Comparison of ENCODE assay signal across 19 cellular contexts in the genomic region with DNA sequence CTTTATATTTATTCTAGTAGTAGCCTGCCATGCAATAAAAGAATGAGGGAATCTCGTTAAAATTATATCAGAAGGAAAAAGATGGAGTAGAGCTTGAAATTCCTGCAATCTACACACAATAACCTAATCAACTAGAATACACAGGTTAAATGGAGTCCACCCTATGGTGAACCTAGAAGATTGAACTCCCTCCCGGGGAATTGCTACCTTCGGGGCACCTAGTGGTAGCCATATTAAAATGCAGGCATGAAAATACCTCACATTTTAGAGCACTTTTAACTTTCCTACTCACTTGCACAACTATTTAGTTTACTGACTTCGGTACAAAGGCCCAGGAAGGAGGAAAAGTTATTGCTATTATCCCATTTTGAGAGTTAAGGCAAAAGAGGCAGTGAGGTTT.
A peak's percentile ranks its signal among the peaks of the same experiment; 100 is the strongest.
DNase-seq lines count a peak whose midpoint lies in the region; ATAC-seq, FAIRE-seq and TF ChIP-seq lines count a peak whose summit lies in the region.
"Had no signal": no experiment of that assay in that cellular context is flagged by ENCODE, and none has a peak within 500 bp of the region (broad histone marks: within the 10 kb centered on the region; RNA-seq: fewer than 3 reads in every experiment).

No MANE protein-coding gene starts in this region.

- intact Hi-C loops in IMR-90 (cut with micrococcal nuclease), result no loop called here
- intact Hi-C loops in K562 (cut with micrococcal nuclease), result no loop called here

- H3K36me3 Mint-ChIP-seq in neural crest cell (ENCODE audit: low read depth), result no peaks in the 10 kb centered on the region
- H3K36me3 Mint-ChIP-seq: IgD-negative memory B cell had no signal

- no peaks in the 10 kb centered on the region for H3K9me3 ChIP-seq in IMR-90 (ENCODE audit: control insufficient read depth, insufficient read depth, low read length)
- H3K9me3 ChIP-seq in K562 (replicated peaks; ENCODE audit: control insufficient read depth, insufficient read depth, low read depth, low read length), result no peaks in the 10 kb centered on the region
- H3K9me3 ChIP-seq: ascending aorta, esophagus squamous epithelium, heart right ventricle, thyroid gland had no signal

- H3K9ac ChIP-seq in IMR-90 (ENCODE audit: low read depth, low read length), result no peak overlapping the region
- H3K9ac ChIP-seq in K562 (ENCODE audit: insufficient read depth in 1 of 2, low read depth in 2 of 2, low read length in 2 of 2), result no peak overlapping the region

- H3K36me3 ChIP-seq in IMR-90 (ENCODE audit: control insufficient read depth, insufficient read depth, low read length), result no peaks in the 10 kb centered on the region
- H3K36me3 ChIP-seq in K562 (ENCODE audit: control insufficient read depth, insufficient read depth, low read length), result no peaks in the 10 kb centered on the region
- H3K36me3 ChIP-seq: ascending aorta, esophagus squamous epithelium, heart right ventricle, thyroid gland had no signal

- H2BK20ac ChIP-seq in IMR-90 (ENCODE audit: low read depth, low read length), result no peak overlapping the region

- in situ Hi-C loops in IMR-90 (cut with MboI; ENCODE audit: low sequenced_read_pairs), result no loop called here
- in situ Hi-C loops in K562 (cut with MboI), result no loop called here

- no peak overlapping the region for H2AK5ac ChIP-seq in IMR-90 (ENCODE audit: low read depth, low read length)

- H4K5ac ChIP-seq in IMR-90 (ENCODE audit: low read depth, low read length), result no peak overlapping the region

- no peak overlapping the region for H4K91ac ChIP-seq in IMR-90 (ENCODE audit: insufficient read depth, low read depth, low read length)

- H3K18ac ChIP-seq in IMR-90 (ENCODE audit: low read depth, low read length), result no peak overlapping the region

- no peak overlapping the region for H3K14ac ChIP-seq in IMR-90 (replicated peaks; ENCODE audit: low read depth, low read length)

- H4K20me1 ChIP-seq in IMR-90 (ENCODE audit: insufficient read depth, low read length), result no peaks in the 10 kb centered on the region
- H4K20me1 ChIP-seq in K562 (replicated peaks; ENCODE audit: control insufficient read depth, insufficient read depth, low read length), result no peaks in the 10 kb centered on the region

- no TSS peak for BruUV-seq in IMR-90 (replicated peaks; lab: Mats Ljungman, UMichigan)
- no TSS peak for BruUV-seq in K562 (replicated peaks; lab: Mats Ljungman, UMichigan)

- no peak overlapping the region for H2BK120ac ChIP-seq in IMR-90 (ENCODE audit: low read depth, low read length)

- H3K27me3 Mint-ChIP-seq in neural crest cell (ENCODE audit: low read depth), result no peaks in the 10 kb centered on the region
- H3K27me3 Mint-ChIP-seq: dendritic cell treated with granulocyte-macrophage colony-stimulating factor and Interleukin-4, amounts not matched to agents 40 ng/mL and 50 ng/mL, for 4 days had no signal

- H3K4me2 ChIP-seq in IMR-90 (ENCODE audit: low read depth, low read length), result no peak overlapping the region
- H3K4me2 ChIP-seq in K562 (ENCODE audit: insufficient read depth, low read length), result no peak overlapping the region

- no peak for TF ChIP-seq EP300 in K562 (IDR thresholded peaks at IDR 0.05; ENCODE audit: low read length)

- H2AFZ ChIP-seq in IMR-90 (replicated peaks; ENCODE audit: low read length, poor library complexity) (no peak overlapping the region), K562 (ENCODE audit: low read depth, low read length) (no peak overlapping the region)

- POLR2A ChIA-PET in IMR-90 (lab: Charles Lee; ENCODE audit: unreplicated experiment) (no interaction called here), K562 (lab: Yijun Ruan, JAX) (interaction anchor here (0.6 kb wide), 1 partner anchor 293 kb away, joined by 3 read pairs; no protein-coding TSS in a partner anchor)

- H3K27ac ChIP-seq in IMR-90 (ENCODE audit: insufficient read depth, low read length) (no peak overlapping the region), K562 (ENCODE audit: extremely low read depth, low read depth, low read length) (no peak overlapping the region)
- H3K27ac ChIP-seq: ascending aorta, esophagus squamous epithelium, heart right ventricle, thyroid gland had no signal

- no peak overlapping the region for H2BK5ac ChIP-seq in IMR-90 (ENCODE audit: low read depth, low read length, poor library complexity, severe bottlenecking)

- H2AK9ac ChIP-seq in IMR-90 (replicated peaks; ENCODE audit: low read depth, low read length, poor library complexity), result no peak overlapping the region

- H3K9me1 ChIP-seq in IMR-90 (ENCODE audit: insufficient read depth, low read length) (no peaks in the 10 kb centered on the region), K562 (ENCODE audit: control insufficient read depth, insufficient read depth, low read length) (no peaks in the 10 kb centered on the region)

- H3K9me3 Mint-ChIP-seq in neural crest cell, result no peaks in the 10 kb centered on the region
- H3K9me3 Mint-ChIP-seq: dendritic cell treated with granulocyte-macrophage colony-stimulating factor and Interleukin-4, amounts not matched to agents 40 ng/mL and 50 ng/mL, for 4 days had no signal

- H3K4me1 ChIP-seq in IMR-90 (ENCODE audit: control insufficient read depth, insufficient read depth, low read length) (no peaks in the 10 kb centered on the region), K562 (replicated peaks in 1 of 2; ENCODE audit: control insufficient read depth in 2 of 2, insufficient read depth in 2 of 2, low read length in 2 of 2) (no peaks in the 10 kb centered on the region)
- H3K4me1 ChIP-seq: ascending aorta, esophagus squamous epithelium, heart right ventricle, thyroid gland had no signal

- no peak overlapping the region for H3K4me3 ChIP-seq in IMR-90 (ENCODE audit: insufficient read depth, low read depth, low read length)
- H3K4me3 ChIP-seq in K562, result no peak overlapping the region
- H3K4me3 ChIP-seq: ascending aorta, esophagus squamous epithelium, heart right ventricle, thyroid gland had no signal

- H2BK15ac ChIP-seq in IMR-90 (ENCODE audit: low read depth, low read length), result no peak overlapping the region

- no peak overlapping the region for H3K56ac ChIP-seq in IMR-90 (ENCODE audit: extremely low read depth, insufficient read depth, low read length)

- WGBS in IMR-90 (ENCODE audit: extremely low coverage in 2 of 2, insufficient read length in 1 of 2), 2 experiments, result no CpG with 5 or more reads among the region's 4 CpGs
- WGBS in K562 (ENCODE audit: insufficient coverage, low coverage, missing lambda C conversion rate), result 0% methylated on average over 4 of the region's 4 CpGs

- 0 out of 2 replicates have a peak, but pooled peaks have one; percentile 12 for TF ChIP-seq CTCF in IMR-90 (conservative IDR thresholded peaks at IDR 0.05; ENCODE audit: low read depth, low read length)
- TF ChIP-seq CTCF in K562 (IDR thresholded peaks at IDR 0.05 in 2 of 3, conservative IDR thresholded peaks at IDR 0.05 in 1 of 3; ENCODE audit: insufficient read depth in 2 of 3, low read depth in 1 of 3, low read length in 3 of 3), result peak; percentile 24 to 34 (median 32); a peak in 2 of 6 replicates
- TF ChIP-seq CTCF in neural crest cell (conservative IDR thresholded peaks at IDR 0.05), result peak; percentile 40

- H3K27me3 ChIP-seq in IMR-90 (ENCODE audit: control insufficient read depth, insufficient read depth, low read length), result peaks cover 6% of the 10 kb centered on the region
- H3K27me3 ChIP-seq in K562 (ENCODE audit: control insufficient read depth in 2 of 2, insufficient read depth in 2 of 2, low read length in 2 of 2), result peaks cover 0 to 5% of the 10 kb centered on the region in 2 experiments; a peak in 1 of 5 replicates
- H3K27me3 ChIP-seq: ascending aorta, esophagus squamous epithelium, thyroid gland had no signal

- no peak overlapping the region for H3K23ac ChIP-seq in IMR-90 (ENCODE audit: low read depth, low read length)

- H3K79me1 ChIP-seq in IMR-90 (ENCODE audit: low read depth in 1 of 2, low read length in 2 of 2), result no peaks in the 10 kb centered on the region

- CTCF ChIA-PET in IMR-90 (lab: Yijun Ruan, JAX), result no interaction called here
- CTCF ChIA-PET in K562 (lab: Yijun Ruan, JAX; ENCODE audit: low intra/inter-chr PET ratio), result no interaction called here

- H3K79me2 ChIP-seq in K562 (ENCODE audit: control insufficient read depth, insufficient read depth, low read length), result no peaks in the 10 kb centered on the region

- ATAC-seq in IMR-90 (ENCODE audit: low read depth), result no peak
- ATAC-seq in K562, result peak; percentile 73
- ATAC-seq: heart right ventricle had no signal

- H3K4me3 Mint-ChIP-seq in neural crest cell, result no peak overlapping the region
- H3K4me3 Mint-ChIP-seq: dendritic cell treated with granulocyte-macrophage colony-stimulating factor and Interleukin-4, amounts not matched to agents 40 ng/mL and 50 ng/mL, for 4 days; IgD-negative memory B cell had no signal

- dilution Hi-C loops in IMR-90 (cut with HindIII; ENCODE audit: low sequenced_read_pairs, unreplicated experiment), result no loop called here

- TF ChIP-seq RAD21 in IMR-90 (IDR thresholded peaks at IDR 0.05; ENCODE audit: low read length), result no peak
- TF ChIP-seq RAD21 in K562 (CRISPR knock-in tag; conservative IDR thresholded peaks at IDR 0.05 in 1 of 2, IDR thresholded peaks at IDR 0.05 in 1 of 2), result no peak

- H4K8ac ChIP-seq in IMR-90 (ENCODE audit: low read depth in 2 of 2, low read length in 2 of 2), result no peak overlapping the region

- no peaks in the 10 kb centered on the region for H3K4me1 Mint-ChIP-seq in neural crest cell
- H3K4me1 Mint-ChIP-seq: IgD-negative memory B cell had no signal

- H3K4ac ChIP-seq in IMR-90 (ENCODE audit: low read depth, low read length), result no peak overlapping the region

- H3K27ac Mint-ChIP-seq in neural crest cell (ENCODE audit: unreplicated experiment), result no peak overlapping the region
- H3K27ac Mint-ChIP-seq: dendritic cell treated with granulocyte-macrophage colony-stimulating factor and Interleukin-4, amounts not matched to agents 40 ng/mL and 50 ng/mL, for 4 days; IgD-negative memory B cell had no signal

- FAIRE-seq in K562 (lab: Jason Lieb, UNC), result no peak

- DNase-seq in DMS 273 (lab: John Stamatoyannopoulos, UW; ENCODE audit: unreplicated experiment) (peak; percentile 32), DMS 273 treated with DMSO at 0.1 percent for 48 hours (lab: John Stamatoyannopoulos, UW) (no peak), IMR-90 (no peak), K562 (ENCODE audit: extremely low read depth in 1 of 4, low spot score in 3 of 4) (peak in 1 of 4 experiments; percentile 11), neural crest cell (ENCODE audit: low read depth, low spot score) (no peak), AG08395 (ENCODE audit: low spot score) (no peak), GF-D8 (lab: John Stamatoyannopoulos, UW) (no peak), NCI-H1105 (lab: John Stamatoyannopoulos, UW) (no peak)
- DNase-seq: 8988T, esophagus squamous epithelium, heart right ventricle, midbrain, NCI-H1417, NCI-H446 treated with DMSO at 0.1 percent for 48 hours, T-helper 1 cell, thyroid gland had no signal

- no peak for TF ChIP-seq POLR2A in IMR-90 (IDR thresholded peaks at IDR 0.05; ENCODE audit: low read depth, low read length)
- no peak for TF ChIP-seq POLR2A in K562 (conservative IDR thresholded peaks at IDR 0.05)

TF ChIP-seq in IMR-90, 13 proteins besides CTCF, POLR2A, EP300 and RAD21 (continues in another document):
- TF ChIP-seq NFE2L2 (IDR thresholded peaks at IDR 0.05; ENCODE audit: low read depth, low read length) (no peak), RFX5 (IDR thresholded peaks at IDR 0.05; ENCODE audit: low read depth, low read length) (no peak)

TF ChIP-seq in K562, 482 proteins besides CTCF, POLR2A, EP300 and RAD21 (continues in another document):
- TF ChIP-seq SIN3B (IDR thresholded peaks at IDR 0.05; ENCODE audit: low read depth), result no peak
- no peak for TF ChIP-seq NBN (IDR thresholded peaks at IDR 0.05; ENCODE audit: low read depth)
